Comparison of ENCODE assay signal across 19 cellular contexts in genomic region chr15:83250766-83251165, GRCh38. TPM values are rescaled to one million over a fixed set of nuclear protein-coding genes. Genes with fewer than 3 reads are reported as not detected.
"Had no signal": no experiment of that assay in that cellular context is flagged by ENCODE, and none has a peak within 500 bp of the region (broad histone marks: within the 10 kb centered on the region; RNA-seq: fewer than 3 reads in every experiment).

No MANE protein-coding gene starts in this region.

- H3K27ac ChIP-seq: esophagus squamous epithelium, heart right ventricle, suprapubic skin, transverse colon, vagina had no signal

- H3K27me3 ChIP-seq: vagina had no signal

- DNase-seq: activated CD4-positive, alpha-beta T cell treated with anti-CD3 and anti-CD28 coated beads, Interleukin-2, amount 50 U/mL, for 48 hours; activated gamma-delta T cell treated with Interleukin-2 at 50 U/mL for 16 hours; amniotic stem cell; cortex of kidney; effector CD4-positive, alpha-beta T cell; esophagus squamous epithelium; heart right ventricle; kidney glomerular epithelial cell; left ventricle myocardium superior; mesenchymal stem cell; mucosa of descending colon; naive B cell; retina; stimulated activated CD4-positive, alpha-beta T cell treated with anti-CD3 and anti-CD28 coated beads, Interleukin-2, amount 100 ng/mL, for 24 hours; stimulated activated naive CD8-positive, alpha-beta T cell treated with anti-CD3 and anti-CD28 coated beads, Interleukin-15, Interleukin-2, amounts not matched to agents 100 U/mL and 50 U/mL, for 24 hours; transverse colon had no signal

- H3K9me3 ChIP-seq: esophagus squamous epithelium, heart right ventricle, mucosa of descending colon, suprapubic skin, transverse colon, vagina had no signal

- H3K36me3 ChIP-seq: heart right ventricle, suprapubic skin, transverse colon, vagina had no signal

- ATAC-seq: activated naive CD4-positive, alpha-beta T cell treated with anti-CD3 and anti-CD28 coated beads, Interleukin-2, amount 50 U/mL, for 72 hours; heart right ventricle; left ventricle myocardium superior; mucosa of descending colon; stimulated activated naive CD8-positive, alpha-beta T cell treated with anti-CD3 and anti-CD28 coated beads, Interleukin-15, Interleukin-2, amounts not matched to agents 100 U/mL and 50 U/mL, for 24 hours had no signal

- H3K4me1 ChIP-seq: heart right ventricle, transverse colon, vagina had no signal

- H3K4me3 ChIP-seq: esophagus squamous epithelium, heart right ventricle, mucosa of descending colon, suprapubic skin, transverse colon, vagina had no signal

RNA-seq across cellular contexts. Expression of gene BNC1, which starts 33.7 kb away (rescaled TPM):
- total RNA-seq: activated naive CD4-positive, alpha-beta T cell treated with anti-CD3 and anti-CD28 coated beads, Interleukin-2, amount 50 U/mL, for 72 hours; transverse colon had no signal
